In the genomic region with DNA sequence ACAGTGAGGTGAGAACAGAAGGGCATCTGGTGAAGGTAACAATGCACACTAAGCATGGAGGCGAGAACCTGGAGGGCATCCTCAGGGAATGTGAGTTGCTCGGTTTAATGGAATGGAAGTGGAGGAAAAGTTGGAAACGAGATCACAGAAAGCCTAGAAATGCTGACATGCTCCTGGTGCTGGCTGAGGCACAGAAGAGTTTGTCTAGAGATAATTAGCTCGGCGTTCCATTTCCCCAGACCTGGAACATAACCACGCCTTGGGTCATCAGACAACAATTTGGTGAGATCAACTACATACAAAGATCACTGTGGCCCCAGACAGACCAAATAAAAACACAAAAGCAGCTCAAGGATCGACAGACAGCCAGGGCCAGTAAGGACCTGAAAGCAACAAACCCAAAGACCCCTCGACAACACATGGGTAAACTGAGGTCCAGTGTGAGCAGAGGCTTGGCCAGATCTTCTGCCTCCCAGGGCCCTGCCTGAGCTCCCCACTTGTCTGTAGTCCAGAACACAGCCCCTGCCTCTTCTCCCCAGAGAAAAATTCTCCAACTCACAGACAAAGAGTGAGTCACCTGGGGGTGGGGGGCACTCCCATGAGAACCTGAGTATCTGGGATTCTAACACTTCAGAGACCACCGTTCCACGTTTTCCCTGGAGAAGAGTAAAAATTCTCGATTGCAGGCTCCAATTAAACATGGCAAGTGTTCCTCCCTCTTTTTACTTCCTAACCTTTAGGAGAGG, we compare ENCODE assay signal across 10 cellular contexts. TPM values are rescaled to one million over a fixed set of nuclear protein-coding genes. Genes with fewer than 3 reads are reported as not detected.
DNase-seq lines count a peak whose midpoint lies in the region; ATAC-seq and TF ChIP-seq lines count a peak whose summit lies in the region.
"Had no signal": no experiment of that assay in that cellular context is flagged by ENCODE, and none has a peak within 500 bp of the region (broad histone marks: within the 10 kb centered on the region; RNA-seq: fewer than 3 reads in every experiment).

No MANE protein-coding gene starts in this region.

- peak overlapping the region; percentile 77 for H3K27ac ChIP-seq in GM23248
- H3K27ac ChIP-seq in brain microvascular endothelial cell = peak overlapping the region; percentile 92
- no peak overlapping the region for H3K27ac ChIP-seq in naive thymus-derived CD4-positive, alpha-beta T cell (ENCODE audit: low read depth, low read length)

- TF ChIP-seq CTCF in brain microvascular endothelial cell (IDR thresholded peaks at IDR 0.05; ENCODE audit: low read depth, low read length, missing control alignments) = no peak

- CTCF ChIA-PET in naive thymus-derived CD4-positive, alpha-beta T cell (lab: Charles Lee) = no interaction called here

- H3K27me3 ChIP-seq in GM23248 (replicated peaks; ENCODE audit: insufficient read depth) (no peaks in the 10 kb centered on the region), brain microvascular endothelial cell (replicated peaks) (no peaks in the 10 kb centered on the region), iPS-15b (ENCODE audit: control insufficient read depth, insufficient read depth, low read length) (no peaks in the 10 kb centered on the region), skeletal muscle satellite cell (ENCODE audit: control insufficient read depth, insufficient read depth, low read length) (no peaks in the 10 kb centered on the region)
- H3K27me3 ChIP-seq in naive thymus-derived CD4-positive, alpha-beta T cell (ENCODE audit: control insufficient read depth in 2 of 2, insufficient read depth in 2 of 2, low read length in 2 of 2) = no peaks in the 10 kb centered on the region

- POLR2A ChIA-PET in naive thymus-derived CD4-positive, alpha-beta T cell (lab: Charles Lee) = no interaction called here

- in situ Hi-C loops in GM23248 (cut with MboI) = no loop called here
- in situ Hi-C loops in brain microvascular endothelial cell (cut with HindIII; ENCODE audit: low pct_ligation_motif_present, low sequenced_read_pairs) = no loop called here

- 4 to 8% methylated on average over 11 of the region's 11 CpGs for WGBS in GM23248 (ENCODE audit: low coverage in 1 of 2, low lambda C conversion rate in 2 of 2, missing lambda C conversion rate in 2 of 2), 2 experiments

- H3K9me3 ChIP-seq in GM23248 (ENCODE audit: low read depth) (no peaks in the 10 kb centered on the region), iPS-15b (ENCODE audit: control insufficient read depth, insufficient read depth, low read length) (no peaks in the 10 kb centered on the region), skeletal muscle satellite cell (replicated peaks; ENCODE audit: low read length) (no peaks in the 10 kb centered on the region)
- no peaks in the 10 kb centered on the region for H3K9me3 ChIP-seq in naive thymus-derived CD4-positive, alpha-beta T cell (ENCODE audit: control insufficient read depth in 2 of 3, low read length in 3 of 3)

- H3K36me3 ChIP-seq in GM23248 (ENCODE audit: low read depth) = no peaks in the 10 kb centered on the region
- peaks cover 4% of the 10 kb centered on the region for H3K36me3 ChIP-seq in brain microvascular endothelial cell (replicated peaks)
- H3K36me3 ChIP-seq in iPS-15b (ENCODE audit: control insufficient read depth, insufficient read depth, low read length) = peaks cover 2% of the 10 kb centered on the region
- H3K36me3 ChIP-seq in skeletal muscle satellite cell (ENCODE audit: insufficient read depth, low read length) = peaks cover 3% of the 10 kb centered on the region
- H3K36me3 ChIP-seq in naive thymus-derived CD4-positive, alpha-beta T cell (ENCODE audit: control insufficient read depth in 2 of 3, insufficient read depth in 3 of 3, low read length in 3 of 3) = no peaks in the 10 kb centered on the region

- no peaks in the 10 kb centered on the region for H3K9me3 Mint-ChIP-seq in naive thymus-derived CD4-positive, alpha-beta T cell

- H2AFZ ChIP-seq in GM23248 = no peak overlapping the region

- peak overlapping the region; percentile 63 for H3K4me2 ChIP-seq in GM23248 (ENCODE audit: unreplicated experiment)
- H3K4me2 ChIP-seq in skeletal muscle satellite cell (ENCODE audit: low read length) = peak overlapping the region; percentile 72

- peaks cover 49% of the 10 kb centered on the region for H3K4me1 ChIP-seq in GM23248 (ENCODE audit: insufficient read depth)
- peaks cover 45% of the 10 kb centered on the region for H3K4me1 ChIP-seq in iPS-15b (ENCODE audit: control insufficient read depth, insufficient read depth, low read length)
- H3K4me1 ChIP-seq in skeletal muscle satellite cell (ENCODE audit: control insufficient read depth, insufficient read depth, low read length) = peaks cover 48% of the 10 kb centered on the region
- H3K4me1 ChIP-seq in naive thymus-derived CD4-positive, alpha-beta T cell (ENCODE audit: control insufficient read depth in 2 of 2, insufficient read depth in 2 of 2, low read length in 2 of 2) = no peaks in the 10 kb centered on the region

- no peak overlapping the region for H3K4me3 Mint-ChIP-seq in naive thymus-derived CD4-positive, alpha-beta T cell

- no peaks in the 10 kb centered on the region for H3K27me3 Mint-ChIP-seq in naive thymus-derived CD4-positive, alpha-beta T cell

- no peaks in the 10 kb centered on the region for H4K20me1 ChIP-seq in GM23248 (ENCODE audit: insufficient read depth)

- peaks cover 54% of the 10 kb centered on the region for H3K79me2 ChIP-seq in GM23248 (ENCODE audit: insufficient read depth)

- H3K36me3 Mint-ChIP-seq in naive thymus-derived CD4-positive, alpha-beta T cell = peaks cover 0 to 4% (median 0%) of the 10 kb centered on the region in 5 donors

- H3K9me2 ChIP-seq in GM23248 (ENCODE audit: insufficient read depth) = no peaks in the 10 kb centered on the region

- intact Hi-C loops in naive thymus-derived CD4-positive, alpha-beta T cell (cut with micrococcal nuclease) = no loop called here

- no peak for ATAC-seq in naive thymus-derived CD4-positive, alpha-beta T cell
- ATAC-seq in GM19395 (IDR thresholded peaks at IDR 0.05; ENCODE audit: unreplicated experiment) = no peak

- H3K9ac ChIP-seq in GM23248 = peak overlapping the region; percentile 73
- peak overlapping the region; percentile 30 for H3K9ac ChIP-seq in iPS-15b (ENCODE audit: low read depth, low read length)
- H3K9ac ChIP-seq in skeletal muscle satellite cell (ENCODE audit: low read depth, low read length) = peak overlapping the region; percentile 71

- DNase-seq in GM23248 = peak; percentile 93
- peak; percentile 64 for DNase-seq in brain microvascular endothelial cell
- DNase-seq in naive thymus-derived CD4-positive, alpha-beta T cell = no peak
- DNase-seq in globus pallidus (ENCODE audit: low spot score) = no peak
- DNase-seq in GF-D8 (lab: John Stamatoyannopoulos, UW) = no peak
- DNase-seq: activated CD8-positive, alpha-beta memory T cell treated with anti-CD3 and anti-CD28 coated beads for 24 hours; DMS79 treated with DMSO at 0.1 percent for 48 hours had no signal

- H3K4me3 ChIP-seq in GM23248 (peak overlapping the region; percentile 38; the same call in 1 of the 2 replicates), brain microvascular endothelial cell (ENCODE audit: low read depth, low read length) (no peak overlapping the region), iPS-15b (ENCODE audit: low read depth, low read length) (peak overlapping the region; percentile 27), skeletal muscle satellite cell (ENCODE audit: low read length) (peak overlapping the region; percentile 41)
- no peak overlapping the region for H3K4me3 ChIP-seq in naive thymus-derived CD4-positive, alpha-beta T cell (ENCODE audit: low read length)

- H3K27ac Mint-ChIP-seq in naive thymus-derived CD4-positive, alpha-beta T cell = peak overlapping the region in 1 of 9 donors; percentile 21

- no peaks in the 10 kb centered on the region for H3K4me1 Mint-ChIP-seq in naive thymus-derived CD4-positive, alpha-beta T cell

- peaks cover 48% of the 10 kb centered on the region for H3F3A ChIP-seq in GM23248 (ENCODE audit: insufficient read depth)

RNA-seq across cellular contexts. Expression of a gene that starts 52.5 kb away (rescaled TPM):
- total RNA-seq in GM23248 (2014; rRNA removed; shearing (Covaris generic)) = 9.9 and 11.1 TPM in 2 replicates
- 3.9 and 4.4 TPM in 2 replicates for polyA plus RNA-seq in GM23248 (2016; fragmentation: Nextera tagmentation; extraction: Ambion mirVana)
- 12.7 and 22.7 TPM in 2 replicates for total RNA-seq in skeletal muscle satellite cell (2012; rRNA removed)
- 1 to 10 TPM in 2 of 5 experiments, under 1 TPM in 3; 0.29 to 2.0 (median 0.81) TPM for total RNA-seq in naive thymus-derived CD4-positive, alpha-beta T cell
- under 1 TPM; 0.15 to 0.22 TPM for polyA plus RNA-seq in naive thymus-derived CD4-positive, alpha-beta T cell

Comparison
In these comparisons a context has a peak if more than half of its experiments do, and no peak if none do; other contexts are left out.
1. DNase-seq: peak in GM23248 (single experiment) and brain microvascular endothelial cell (single experiment); none in naive thymus-derived CD4-positive, alpha-beta T cell (0 of 9), globus pallidus (single experiment) and GF-D8 (single experiment).
2. H3K4me3 ChIP-seq: peak in GM23248 (single experiment), iPS-15b (single experiment) and skeletal muscle satellite cell (single experiment); none in brain microvascular endothelial cell (single experiment) and naive thymus-derived CD4-positive, alpha-beta T cell (single experiment).
3. Peak in every context shown above with its lines, with median percentiles within 50 percentile points of each other: H3K9ac ChIP-seq.